In genomic region chr7:28956608-28957063, GRCh38 we compare ENCODE assay signal across 8 cellular contexts. TPM values are rescaled to one million over a fixed set of nuclear protein-coding genes. Genes with fewer than 3 reads are reported as not detected.
DNase-seq lines count a peak whose midpoint lies in the region; ATAC-seq and TF ChIP-seq lines count a peak whose summit lies in the region.

No MANE protein-coding gene starts in this region.

- TF ChIP-seq CTCF in C4-2B (conservative IDR thresholded peaks at IDR 0.05) (0 out of 2 replicates have a peak, but pooled peaks have one; percentile 2), HL-60 (IDR thresholded peaks at IDR 0.05; ENCODE audit: insufficient read depth, low read length) (peak; percentile 3), fibroblast of pulmonary artery (IDR thresholded peaks at IDR 0.05; ENCODE audit: low read length, missing control alignments) (peak; percentile 56)

- no peaks in the 10 kb centered on the region for H3K9me3 ChIP-seq in mucosa of stomach (ENCODE audit: control insufficient read depth, low read length)
- H3K9me3 ChIP-seq in aorta (ENCODE audit: control insufficient read depth, low read length) = no peaks in the 10 kb centered on the region

- ATAC-seq in SK-N-SH treated with all-trans-retinoic acid at 6 μM for 48 hours (peak; percentile 69), aorta (ENCODE audit: low FRiP score) (peak; percentile 71), HG03521 (IDR thresholded peaks at IDR 0.05; ENCODE audit: unreplicated experiment) (no peak)

- H3K27ac ChIP-seq in C4-2B (no peak overlapping the region), HL-60 (replicated peaks) (no peak overlapping the region), aorta (ENCODE audit: low read depth in 1 of 2, low read length in 2 of 2) (no peak overlapping the region)

- intact Hi-C loops in aorta (cut with DNase I) = loop anchor here in 1 of 2 donors (10.0 kb wide), 1 partner anchor 148 kb away; no protein-coding TSS in a partner anchor

- peaks cover 38% of the 10 kb centered on the region for H3K4me1 ChIP-seq in mucosa of stomach (ENCODE audit: control insufficient read depth, insufficient read depth, low read length)
- no peaks in the 10 kb centered on the region for H3K4me1 ChIP-seq in aorta (ENCODE audit: control insufficient read depth in 1 of 2, insufficient read depth in 2 of 2, low read length in 2 of 2)

- WGBS in aorta, 2 donors = 2% methylated on average over 32 to 39 of the region's 39 CpGs

- H3K4me3 ChIP-seq in HL-60 (replicated peaks; ENCODE audit: insufficient read depth, low read length) = no peak overlapping the region
- H3K4me3 ChIP-seq in fibroblast of pulmonary artery (replicated peaks; ENCODE audit: low read depth, low read length) = peak overlapping the region; percentile 42
- peak overlapping the region; percentile 44 for H3K4me3 ChIP-seq in mucosa of stomach (ENCODE audit: low read length)
- no peak overlapping the region for H3K4me3 ChIP-seq in aorta (ENCODE audit: low read length in 2 of 2)

- H3K27me3 ChIP-seq in HL-60 (ENCODE audit: insufficient read depth, poor library complexity, severe bottlenecking) = peaks cover 52% of the 10 kb centered on the region
- peaks cover 33% of the 10 kb centered on the region for H3K27me3 ChIP-seq in mucosa of stomach (ENCODE audit: control insufficient read depth, insufficient read depth, low read length)
- no peaks in the 10 kb centered on the region for H3K27me3 ChIP-seq in aorta (ENCODE audit: control insufficient read depth in 1 of 2, insufficient read depth in 2 of 2, low read length in 1 of 2)

- peak overlapping the region; percentile 58 for H3K9ac ChIP-seq in mucosa of stomach (ENCODE audit: low read length)

- DNase-seq in HL-60 (ENCODE audit: low read depth in 1 of 2, low spot score in 1 of 2) (no peak), fibroblast of pulmonary artery (ENCODE audit: low read depth) (peak; percentile 56), aorta (peak; percentile 70 to 85), NCI-H446 (lab: John Stamatoyannopoulos, UW) (no peak)

- H3K36me3 ChIP-seq in mucosa of stomach (ENCODE audit: control insufficient read depth, insufficient read depth, low read length) = no peaks in the 10 kb centered on the region
- no peaks in the 10 kb centered on the region for H3K36me3 ChIP-seq in aorta (ENCODE audit: control insufficient read depth in 1 of 2, insufficient read depth in 2 of 2, low read length in 1 of 2)

TF ChIP-seq in SK-N-SH treated with all-trans-retinoic acid at 6 μM for 48 hours, 23 proteins besides CTCF, POLR2A, EP300 and RAD21:
- TF ChIP-seq SNAI2 (CRISPR knock-in tag; IDR thresholded peaks at IDR 0.05) = no peak
- TF ChIP-seq TCF4 (CRISPR knock-in tag; IDR thresholded peaks at IDR 0.05; ENCODE audit: borderline replicate concordance) = peak; percentile 26; the same call in 1 of the 2 replicates
- TF ChIP-seq, protein P1, sequence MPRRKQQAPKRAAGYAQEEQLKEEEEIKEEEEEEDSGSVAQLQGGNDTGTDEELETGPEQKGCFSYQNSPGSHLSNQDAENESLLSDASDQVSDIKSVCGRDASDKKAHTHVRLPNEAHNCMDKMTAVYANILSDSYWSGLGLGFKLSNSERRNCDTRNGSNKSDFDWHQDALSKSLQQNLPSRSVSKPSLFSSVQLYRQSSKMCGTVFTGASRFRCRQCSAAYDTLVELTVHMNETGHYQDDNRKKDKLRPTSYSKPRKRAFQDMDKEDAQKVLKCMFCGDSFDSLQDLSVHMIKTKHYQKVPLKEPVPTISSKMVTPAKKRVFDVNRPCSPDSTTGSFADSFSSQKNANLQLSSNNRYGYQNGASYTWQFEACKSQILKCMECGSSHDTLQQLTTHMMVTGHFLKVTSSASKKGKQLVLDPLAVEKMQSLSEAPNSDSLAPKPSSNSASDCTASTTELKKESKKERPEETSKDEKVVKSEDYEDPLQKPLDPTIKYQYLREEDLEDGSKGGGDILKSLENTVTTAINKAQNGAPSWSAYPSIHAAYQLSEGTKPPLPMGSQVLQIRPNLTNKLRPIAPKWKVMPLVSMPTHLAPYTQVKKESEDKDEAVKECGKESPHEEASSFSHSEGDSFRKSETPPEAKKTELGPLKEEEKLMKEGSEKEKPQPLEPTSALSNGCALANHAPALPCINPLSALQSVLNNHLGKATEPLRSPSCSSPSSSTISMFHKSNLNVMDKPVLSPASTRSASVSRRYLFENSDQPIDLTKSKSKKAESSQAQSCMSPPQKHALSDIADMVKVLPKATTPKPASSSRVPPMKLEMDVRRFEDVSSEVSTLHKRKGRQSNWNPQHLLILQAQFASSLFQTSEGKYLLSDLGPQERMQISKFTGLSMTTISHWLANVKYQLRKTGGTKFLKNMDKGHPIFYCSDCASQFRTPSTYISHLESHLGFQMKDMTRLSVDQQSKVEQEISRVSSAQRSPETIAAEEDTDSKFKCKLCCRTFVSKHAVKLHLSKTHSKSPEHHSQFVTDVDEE (CRISPR knock-in tag; IDR thresholded peaks at IDR 0.05) = peak; percentile 17; the same call in 1 of the 2 replicates
- no peak for TF ChIP-seq ZFP30 (CRISPR knock-in tag; IDR thresholded peaks at IDR 0.05)

RNA-seq across cellular contexts. Expression of gene TRIL, which starts 1.5 kb away (rescaled TPM):
- 1 to 10 TPM; 1.0 to 7.0 TPM for total RNA-seq in aorta
- polyA plus RNA-seq in aorta = under 1 TPM; 0.13 to 0.54 TPM

Comparison
In these comparisons a context has a peak if more than half of its experiments do, and no peak if none do; other contexts are left out.
1. CTCF ChIP-seq: peak in every context shown above with its lines; median percentile 56 in fibroblast of pulmonary artery; 3 in HL-60; 2 in C4-2B.
2. DNase-seq: peak in fibroblast of pulmonary artery (single experiment) and aorta (2 of 2); none in HL-60 (0 of 2) and NCI-H446 (0 of 2).
3. H3K4me3 ChIP-seq: peak in fibroblast of pulmonary artery (single experiment) and mucosa of stomach (single experiment); none in HL-60 (single experiment) and aorta (0 of 2).